Comparison of ENCODE assay signal across 17 cellular contexts in genomic region chr6:71197770-71198169, GRCh38.
DNase-seq lines count a peak whose midpoint lies in the region; ATAC-seq, FAIRE-seq and TF ChIP-seq lines count a peak whose summit lies in the region.
"Had no signal": no experiment of that assay in that cellular context is flagged by ENCODE, and none has a peak within 500 bp of the region (broad histone marks: within the 10 kb centered on the region; RNA-seq: fewer than 3 reads in every experiment).

No MANE protein-coding gene starts in this region.

- H3K36me3 ChIP-seq in hepatocyte (replicated peaks; ENCODE audit: insufficient read depth, low read depth), result no peaks in the 10 kb centered on the region
- H3K36me3 ChIP-seq in effector memory CD4-positive, alpha-beta T cell (ENCODE audit: control insufficient read depth, insufficient read depth, low read length), result no peaks in the 10 kb centered on the region
- H3K36me3 ChIP-seq: ascending aorta, thyroid gland had no signal

- DNase-seq in NCI-H2171 treated with DMSO at 0.1 percent for 48 hours (lab: John Stamatoyannopoulos, UW) (peak; percentile 63), NCI-H2171 (lab: John Stamatoyannopoulos, UW) (no peak), hepatocyte (ENCODE audit: low spot score) (no peak), urothelium cell line (ENCODE audit: low spot score) (peak; percentile 38), ureter (ENCODE audit: low spot score) (no peak), cerebellar cortex (ENCODE audit: low spot score) (no peak)
- no peak for DNase-seq in effector memory CD4-positive, alpha-beta T cell
- DNase-seq: activated B cell treated with CpG ODN at 0.5 μM for 24 hours; activated T-cell treated with anti-CD3 and anti-CD28 coated beads, Interleukin-2, amount 50 U/mL, for 48 hours; GDM1; NCI-H524 treated with DMSO at 0.1 percent for 48 hours; thyroid gland had no signal

- H2AFZ ChIP-seq in hepatocyte, result no peak overlapping the region

- H3K4me3 ChIP-seq in hepatocyte, result no peak overlapping the region
- H3K4me3 ChIP-seq in effector memory CD4-positive, alpha-beta T cell (ENCODE audit: insufficient read depth, low read depth, low read length, poor library complexity, severe bottlenecking), result no peak overlapping the region
- H3K4me3 ChIP-seq: ascending aorta, SK-N-MC, thyroid gland had no signal

- no peaks in the 10 kb centered on the region for H3K4me1 ChIP-seq in hepatocyte (ENCODE audit: insufficient read depth)
- H3K4me1 ChIP-seq in effector memory CD4-positive, alpha-beta T cell (ENCODE audit: control insufficient read depth, insufficient read depth, low read length, poor library complexity, severe bottlenecking), result no peaks in the 10 kb centered on the region
- H3K4me1 ChIP-seq: ascending aorta, thyroid gland had no signal

- peak overlapping the region; percentile 73 for H3K27ac ChIP-seq in hepatocyte
- H3K27ac ChIP-seq in effector memory CD4-positive, alpha-beta T cell (ENCODE audit: insufficient read depth, low read length, poor library complexity, severe bottlenecking), result no peak overlapping the region
- H3K27ac ChIP-seq: ascending aorta, HL-60, SK-N-MC, thyroid gland had no signal

- WGBS in hepatocyte (ENCODE audit: low lambda C conversion rate, missing lambda C conversion rate), result 79% methylated on average over 1 of the region's 1 CpG

- ATAC-seq in SK-N-SH treated with all-trans-retinoic acid at 6 μM for 48 hours, result peak; percentile 87

- peak overlapping the region; percentile 26 for H3K4me2 ChIP-seq in hepatocyte

- H4K20me1 ChIP-seq in hepatocyte (ENCODE audit: insufficient read depth, poor library complexity, severe bottlenecking), result no peaks in the 10 kb centered on the region

- H3K9me3 ChIP-seq in hepatocyte (ENCODE audit: low read depth), result no peaks in the 10 kb centered on the region
- H3K9me3 ChIP-seq in effector memory CD4-positive, alpha-beta T cell (ENCODE audit: control insufficient read depth, low read length), result no peaks in the 10 kb centered on the region
- H3K9me3 ChIP-seq: ascending aorta, thyroid gland had no signal

- FAIRE-seq in urothelium cell line (lab: Jason Lieb, UNC), result no peak
- FAIRE-seq: endothelial cell of umbilical vein had no signal

- H3K9me2 ChIP-seq in hepatocyte (replicated peaks; ENCODE audit: insufficient read depth), result no peaks in the 10 kb centered on the region

- no peaks in the 10 kb centered on the region for H3K79me2 ChIP-seq in hepatocyte

- no peaks in the 10 kb centered on the region for H3K27me3 ChIP-seq in hepatocyte
- peaks cover 3% of the 10 kb centered on the region for H3K27me3 ChIP-seq in effector memory CD4-positive, alpha-beta T cell (replicated peaks; ENCODE audit: control insufficient read depth, insufficient read depth, low read length, poor library complexity, severe bottlenecking)
- H3K27me3 ChIP-seq: ascending aorta, thyroid gland had no signal

- TF ChIP-seq CTCF in hepatocyte (IDR thresholded peaks at IDR 0.05; ENCODE audit: poor library complexity), result no peak

TF ChIP-seq in SK-N-SH treated with all-trans-retinoic acid at 6 μM for 48 hours, 23 proteins besides CTCF, POLR2A, EP300 and RAD21 (continues in another document):
- TF ChIP-seq TOX (CRISPR knock-in tag; IDR thresholded peaks at IDR 0.05; ENCODE audit: borderline replicate concordance) (no peak), ARNTL (CRISPR knock-in tag; IDR thresholded peaks at IDR 0.05; ENCODE audit: borderline replicate concordance, low read depth) (no peak), OSR1 (CRISPR knock-in tag; IDR thresholded peaks at IDR 0.05) (no peak), CREB5 (CRISPR knock-in tag; IDR thresholded peaks at IDR 0.05; ENCODE audit: low read depth) (no peak), TSHZ2 (CRISPR knock-in tag; IDR thresholded peaks at IDR 0.05) (no peak), BACH2 (CRISPR knock-in tag; IDR thresholded peaks at IDR 0.05; ENCODE audit: borderline replicate concordance) (no peak), PPARA (CRISPR knock-in tag; IDR thresholded peaks at IDR 0.05; ENCODE audit: borderline replicate concordance) (no peak), ZNF565 (CRISPR knock-in tag; conservative IDR thresholded peaks at IDR 0.05; ENCODE audit: low read depth) (no peak), PATZ1 (CRISPR knock-in tag; IDR thresholded peaks at IDR 0.05; ENCODE audit: borderline replicate concordance) (no peak), GLIS3 (CRISPR knock-in tag; IDR thresholded peaks at IDR 0.05) (no peak), ZNF8 (CRISPR knock-in tag; IDR thresholded peaks at IDR 0.05) (no peak), CSRNP3 (CRISPR knock-in tag; IDR thresholded peaks at IDR 0.05) (no peak), TCF4 (CRISPR knock-in tag; IDR thresholded peaks at IDR 0.05; ENCODE audit: borderline replicate concordance) (no peak), ISL1 (CRISPR knock-in tag; IDR thresholded peaks at IDR 0.05) (no peak), POU6F1 (CRISPR knock-in tag; IDR thresholded peaks at IDR 0.05; ENCODE audit: borderline replicate concordance, low read depth) (no peak)

Comparison
In these comparisons a context has a peak if more than half of its experiments do, and no peak if none do; other contexts are left out.
1. DNase-seq: peak in NCI-H2171 treated with DMSO at 0.1 percent for 48 hours (single experiment) and urothelium cell line (single experiment); none in NCI-H2171 (single experiment), hepatocyte (single experiment), ureter (single experiment), effector memory CD4-positive, alpha-beta T cell (0 of 3) and cerebellar cortex (single experiment).